Comparison of ENCODE assay signal across 1 cellular context in the genomic region with DNA sequence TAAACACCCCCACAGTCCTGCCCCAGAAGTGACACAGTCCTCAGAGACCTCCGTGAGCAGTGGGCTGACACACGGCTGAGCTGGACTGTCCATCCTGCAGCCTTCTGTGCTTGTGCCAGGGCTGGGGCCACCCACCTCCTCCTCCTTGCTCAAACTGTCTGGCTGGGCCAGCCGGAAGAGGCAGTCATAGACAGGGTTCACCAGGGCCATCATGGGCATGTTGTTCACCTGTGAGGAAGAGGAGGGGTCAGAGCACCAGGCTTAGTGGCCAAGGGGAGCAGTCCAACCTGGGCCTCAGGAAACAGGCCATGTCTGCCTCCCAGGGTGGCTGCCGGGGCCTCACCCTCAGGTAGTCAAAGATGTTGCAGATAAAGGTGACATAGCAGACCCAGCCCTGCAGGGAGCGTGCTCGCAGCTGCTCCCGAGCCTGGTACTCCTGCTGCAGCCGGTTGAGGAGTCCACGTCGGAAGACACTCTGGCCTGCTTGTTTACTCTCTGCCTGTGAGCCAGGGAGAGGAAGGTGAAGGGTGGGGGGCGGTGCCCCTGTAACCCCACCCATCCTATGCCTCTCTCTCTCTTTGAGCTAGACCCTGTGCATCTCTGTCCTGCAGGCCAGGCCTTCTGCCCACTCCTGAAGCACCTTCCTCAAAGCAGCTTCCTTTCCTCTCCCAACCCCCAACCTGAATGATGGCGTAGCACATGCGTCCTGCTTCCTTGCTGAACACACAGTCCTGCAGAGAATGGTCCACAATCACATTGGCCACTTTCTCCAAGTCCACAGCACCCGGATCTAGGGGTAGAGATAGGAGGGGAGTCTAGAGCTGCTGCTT.
TF ChIP-seq lines count a peak whose summit lies in the region.

No MANE protein-coding gene starts in this region.

TF ChIP-seq in HepG2, 621 proteins besides CTCF, POLR2A, EP300 and RAD21 (continued from another document and continues in another):
- TF ChIP-seq, protein P1, sequence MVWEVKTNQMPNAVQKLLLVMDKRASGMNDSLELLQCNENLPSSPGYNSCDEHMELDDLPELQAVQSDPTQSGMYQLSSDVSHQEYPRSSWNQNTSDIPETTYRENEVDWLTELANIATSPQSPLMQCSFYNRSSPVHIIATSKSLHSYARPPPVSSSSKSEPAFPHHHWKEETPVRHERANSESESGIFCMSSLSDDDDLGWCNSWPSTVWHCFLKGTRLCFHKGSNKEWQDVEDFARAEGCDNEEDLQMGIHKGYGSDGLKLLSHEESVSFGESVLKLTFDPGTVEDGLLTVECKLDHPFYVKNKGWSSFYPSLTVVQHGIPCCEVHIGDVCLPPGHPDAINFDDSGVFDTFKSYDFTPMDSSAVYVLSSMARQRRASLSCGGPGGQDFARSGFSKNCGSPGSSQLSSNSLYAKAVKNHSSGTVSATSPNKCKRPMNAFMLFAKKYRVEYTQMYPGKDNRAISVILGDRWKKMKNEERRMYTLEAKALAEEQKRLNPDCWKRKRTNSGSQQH (CRISPR knock-in tag; IDR thresholded peaks at IDR 0.05; ENCODE audit: low read depth): 0 out of 2 replicates have a peak, but pooled peaks have one; percentile 35
- TF ChIP-seq GTF2F1 (IDR thresholded peaks at IDR 0.05; ENCODE audit: low read length): no peak
- peak; percentile 88 for TF ChIP-seq ERF (CRISPR knock-in tag; IDR thresholded peaks at IDR 0.05)
- peak; percentile 93 for TF ChIP-seq MTA1 (CRISPR knock-in tag; IDR thresholded peaks at IDR 0.05; ENCODE audit: borderline replicate concordance)
- TF ChIP-seq ZEB1 (IDR thresholded peaks at IDR 0.05; ENCODE audit: insufficient replicate concordance, low read depth): peak; percentile 50
- peak; percentile 87 for TF ChIP-seq ZHX1 (CRISPR knock-in tag; IDR thresholded peaks at IDR 0.05; ENCODE audit: low read depth)
- 0 out of 2 replicates have a peak, but pooled peaks have one; percentile 34 for TF ChIP-seq ZNF253 (CRISPR knock-in tag; IDR thresholded peaks at IDR 0.05; ENCODE audit: borderline replicate concordance)
- TF ChIP-seq ZNF691 (CRISPR knock-in tag; IDR thresholded peaks at IDR 0.05; ENCODE audit: borderline replicate concordance, low read depth): peak; percentile 96
- no peak for TF ChIP-seq ZBTB42 (CRISPR knock-in tag; IDR thresholded peaks at IDR 0.05)
- TF ChIP-seq ZNF7 (CRISPR knock-in tag; IDR thresholded peaks at IDR 0.05): no peak
- TF ChIP-seq TOPORS (CRISPR knock-in tag; IDR thresholded peaks at IDR 0.05): peak; percentile 76
- TF ChIP-seq FOXP4 (CRISPR knock-in tag; IDR thresholded peaks at IDR 0.05): no peak; the same call in 1 of the 2 replicates
- no peak for TF ChIP-seq TCF7 (IDR thresholded peaks at IDR 0.05; ENCODE audit: low read depth)
- no peak for TF ChIP-seq ZSCAN12 (CRISPR knock-in tag; IDR thresholded peaks at IDR 0.05)
- no peak; the same call in 1 of the 2 replicates for TF ChIP-seq YEATS4 (CRISPR knock-in tag; IDR thresholded peaks at IDR 0.05; ENCODE audit: borderline replicate concordance)
- no peak for TF ChIP-seq KDM1A (CRISPR knock-in tag; IDR thresholded peaks at IDR 0.05)
- no peak for TF ChIP-seq SNRNP70 (IDR thresholded peaks at IDR 0.05; ENCODE audit: low read depth, low read length)
- TF ChIP-seq, protein P2, sequence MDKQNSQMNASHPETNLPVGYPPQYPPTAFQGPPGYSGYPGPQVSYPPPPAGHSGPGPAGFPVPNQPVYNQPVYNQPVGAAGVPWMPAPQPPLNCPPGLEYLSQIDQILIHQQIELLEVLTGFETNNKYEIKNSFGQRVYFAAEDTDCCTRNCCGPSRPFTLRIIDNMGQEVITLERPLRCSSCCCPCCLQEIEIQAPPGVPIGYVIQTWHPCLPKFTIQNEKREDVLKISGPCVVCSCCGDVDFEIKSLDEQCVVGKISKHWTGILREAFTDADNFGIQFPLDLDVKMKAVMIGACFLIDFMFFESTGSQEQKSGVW (CRISPR knock-in tag; IDR thresholded peaks at IDR 0.05; ENCODE audit: borderline replicate concordance): no peak
- 0 out of 2 replicates have a peak, but pooled peaks have one; percentile 47 for TF ChIP-seq ZNF124 (CRISPR knock-in tag; IDR thresholded peaks at IDR 0.05)
- TF ChIP-seq HOXD1 (CRISPR knock-in tag; IDR thresholded peaks at IDR 0.05): no peak
- TF ChIP-seq THAP11 (CRISPR knock-in tag; IDR thresholded peaks at IDR 0.05): peak; percentile 83
- TF ChIP-seq, protein P3, sequence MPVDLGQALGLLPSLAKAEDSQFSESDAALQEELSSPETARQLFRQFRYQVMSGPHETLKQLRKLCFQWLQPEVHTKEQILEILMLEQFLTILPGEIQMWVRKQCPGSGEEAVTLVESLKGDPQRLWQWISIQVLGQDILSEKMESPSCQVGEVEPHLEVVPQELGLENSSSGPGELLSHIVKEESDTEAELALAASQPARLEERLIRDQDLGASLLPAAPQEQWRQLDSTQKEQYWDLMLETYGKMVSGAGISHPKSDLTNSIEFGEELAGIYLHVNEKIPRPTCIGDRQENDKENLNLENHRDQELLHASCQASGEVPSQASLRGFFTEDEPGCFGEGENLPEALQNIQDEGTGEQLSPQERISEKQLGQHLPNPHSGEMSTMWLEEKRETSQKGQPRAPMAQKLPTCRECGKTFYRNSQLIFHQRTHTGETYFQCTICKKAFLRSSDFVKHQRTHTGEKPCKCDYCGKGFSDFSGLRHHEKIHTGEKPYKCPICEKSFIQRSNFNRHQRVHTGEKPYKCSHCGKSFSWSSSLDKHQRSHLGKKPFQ (CRISPR knock-in tag; IDR thresholded peaks at IDR 0.05; ENCODE audit: insufficient replicate concordance): no peak
- peak; percentile 76; the same call in 1 of the 2 replicates for TF ChIP-seq GLI4 (CRISPR knock-in tag; IDR thresholded peaks at IDR 0.05; ENCODE audit: borderline replicate concordance)
- no peak for TF ChIP-seq ZNF12 (CRISPR knock-in tag; IDR thresholded peaks at IDR 0.05)
- no peak for TF ChIP-seq ZNF460 (CRISPR knock-in tag; IDR thresholded peaks at IDR 0.05; ENCODE audit: borderline replicate concordance)
- TF ChIP-seq, protein P4, sequence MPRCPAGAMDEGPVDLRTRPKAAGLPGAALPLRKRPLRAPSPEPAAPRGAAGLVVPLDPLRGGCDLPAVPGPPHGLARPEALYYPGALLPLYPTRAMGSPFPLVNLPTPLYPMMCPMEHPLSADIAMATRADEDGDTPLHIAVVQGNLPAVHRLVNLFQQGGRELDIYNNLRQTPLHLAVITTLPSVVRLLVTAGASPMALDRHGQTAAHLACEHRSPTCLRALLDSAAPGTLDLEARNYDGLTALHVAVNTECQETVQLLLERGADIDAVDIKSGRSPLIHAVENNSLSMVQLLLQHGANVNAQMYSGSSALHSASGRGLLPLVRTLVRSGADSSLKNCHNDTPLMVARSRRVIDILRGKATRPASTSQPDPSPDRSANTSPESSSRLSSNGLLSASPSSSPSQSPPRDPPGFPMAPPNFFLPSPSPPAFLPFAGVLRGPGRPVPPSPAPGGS (CRISPR knock-in tag; IDR thresholded peaks at IDR 0.05): 0 out of 2 replicates have a peak, but pooled peaks have one; percentile 81
- no peak for TF ChIP-seq ZNF790 (CRISPR knock-in tag; IDR thresholded peaks at IDR 0.05; ENCODE audit: borderline replicate concordance)
- TF ChIP-seq ZNF766 (CRISPR knock-in tag; IDR thresholded peaks at IDR 0.05; ENCODE audit: borderline replicate concordance): no peak
- TF ChIP-seq, protein P5, sequence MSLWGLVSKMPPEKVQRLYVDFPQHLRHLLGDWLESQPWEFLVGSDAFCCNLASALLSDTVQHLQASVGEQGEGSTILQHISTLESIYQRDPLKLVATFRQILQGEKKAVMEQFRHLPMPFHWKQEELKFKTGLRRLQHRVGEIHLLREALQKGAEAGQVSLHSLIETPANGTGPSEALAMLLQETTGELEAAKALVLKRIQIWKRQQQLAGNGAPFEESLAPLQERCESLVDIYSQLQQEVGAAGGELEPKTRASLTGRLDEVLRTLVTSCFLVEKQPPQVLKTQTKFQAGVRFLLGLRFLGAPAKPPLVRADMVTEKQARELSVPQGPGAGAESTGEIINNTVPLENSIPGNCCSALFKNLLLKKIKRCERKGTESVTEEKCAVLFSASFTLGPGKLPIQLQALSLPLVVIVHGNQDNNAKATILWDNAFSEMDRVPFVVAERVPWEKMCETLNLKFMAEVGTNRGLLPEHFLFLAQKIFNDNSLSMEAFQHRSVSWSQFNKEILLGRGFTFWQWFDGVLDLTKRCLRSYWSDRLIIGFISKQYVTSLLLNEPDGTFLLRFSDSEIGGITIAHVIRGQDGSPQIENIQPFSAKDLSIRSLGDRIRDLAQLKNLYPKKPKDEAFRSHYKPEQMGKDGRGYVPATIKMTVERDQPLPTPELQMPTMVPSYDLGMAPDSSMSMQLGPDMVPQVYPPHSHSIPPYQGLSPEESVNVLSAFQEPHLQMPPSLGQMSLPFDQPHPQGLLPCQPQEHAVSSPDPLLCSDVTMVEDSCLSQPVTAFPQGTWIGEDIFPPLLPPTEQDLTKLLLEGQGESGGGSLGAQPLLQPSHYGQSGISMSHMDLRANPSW (CRISPR knock-in tag; IDR thresholded peaks at IDR 0.05; ENCODE audit: borderline replicate concordance): peak; percentile 73
- peak; percentile 70 for TF ChIP-seq DMAP1 (CRISPR knock-in tag; IDR thresholded peaks at IDR 0.05)
- TF ChIP-seq SP140L (CRISPR knock-in tag; IDR thresholded peaks at IDR 0.05; ENCODE audit: borderline replicate concordance): no peak
- TF ChIP-seq ZFP91 (CRISPR knock-in tag; IDR thresholded peaks at IDR 0.05; ENCODE audit: borderline replicate concordance): peak; percentile 80; the same call in 1 of the 2 replicates
- peak; percentile 90 for TF ChIP-seq RBM39 (IDR thresholded peaks at IDR 0.05; ENCODE audit: low read depth, low read length, poor library complexity, severe bottlenecking)
- TF ChIP-seq ZNF780A (CRISPR knock-in tag; IDR thresholded peaks at IDR 0.05): no peak
- no peak for TF ChIP-seq ZNF878 (CRISPR knock-in tag; IDR thresholded peaks at IDR 0.05)
- TF ChIP-seq UBTF (CRISPR knock-in tag; IDR thresholded peaks at IDR 0.05): peak; percentile 86
- TF ChIP-seq MED1 (CRISPR knock-in tag; IDR thresholded peaks at IDR 0.05): peak; percentile 55
- TF ChIP-seq ZNF260 (CRISPR knock-in tag; IDR thresholded peaks at IDR 0.05; ENCODE audit: borderline replicate concordance, low read depth): peak; percentile 75; the same call in 1 of the 2 replicates
